8 cellular contexts compared by ENCODE assay signal in the genomic region with DNA sequence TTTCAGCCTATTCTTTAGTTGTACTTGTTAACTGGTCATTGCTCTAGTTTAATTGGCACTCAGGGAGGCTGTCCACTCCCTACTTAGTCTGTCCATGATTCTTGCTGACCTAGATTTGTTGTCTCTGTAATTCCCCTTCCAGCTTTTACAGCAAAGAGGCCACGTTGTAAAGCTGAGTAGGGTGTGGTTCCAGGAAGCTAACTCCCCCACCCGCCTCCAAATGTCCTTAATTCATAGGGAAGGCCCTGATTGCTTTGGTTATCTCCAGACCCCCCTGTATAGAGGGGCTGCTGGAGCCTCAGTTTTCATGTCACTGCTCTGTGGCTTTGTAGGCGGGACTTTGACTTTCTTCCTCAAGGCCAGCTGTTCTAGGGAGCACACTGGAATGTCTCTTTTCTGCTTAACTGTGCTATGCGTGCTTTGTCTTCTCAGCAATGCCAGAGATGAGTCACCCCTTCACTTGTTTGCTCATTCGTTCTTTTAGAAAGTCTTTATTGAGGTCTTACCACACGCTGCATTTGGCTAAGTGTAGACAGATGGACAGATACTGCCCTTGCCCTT.
DNase-seq lines count a peak whose midpoint lies in the region; ATAC-seq and TF ChIP-seq lines count a peak whose summit lies in the region.

No MANE protein-coding gene starts in this region.

- H3K4me3 Mint-ChIP-seq in endodermal cell, result no peak overlapping the region

- H3K4me3 ChIP-seq in thoracic aorta (no peak overlapping the region), endodermal cell (ENCODE audit: low read length) (no peak overlapping the region)

- DNase-seq in HCEC 1CT, result peak; percentile 85
- DNase-seq in SK-MEL-5 (ENCODE audit: low read depth, low spot score), result peak; percentile 15
- peak; percentile 33 for DNase-seq in left ventricle myocardium superior
- no peak for DNase-seq in thoracic aorta (ENCODE audit: low spot score)
- no peak for DNase-seq in effector CD8-positive, alpha-beta T cell (lab: John Stamatoyannopoulos, UW)
- DNase-seq in NCI-H2107 treated with DMSO at 0.1 percent for 48 hours (lab: John Stamatoyannopoulos, UW; ENCODE audit: unreplicated experiment), result no peak
- DNase-seq in endodermal cell, result no peak

- H3K36me3 Mint-ChIP-seq in endodermal cell (ENCODE audit: low read depth), result no peaks in the 10 kb centered on the region

- H3K4me1 ChIP-seq in thoracic aorta (ENCODE audit: control insufficient read depth in 1 of 2, low read depth in 2 of 2) (no peaks in the 10 kb centered on the region), endodermal cell (ENCODE audit: control insufficient read depth, insufficient read depth, low read length) (no peaks in the 10 kb centered on the region)

- in situ Hi-C loops in SK-MEL-5 (cut with HindIII; ENCODE audit: low pct_unique_long_range_greater_than_20kb, low sequenced_read_pairs), result no loop called here

- H3K4me1 Mint-ChIP-seq in endodermal cell, result no peaks in the 10 kb centered on the region

- no peaks in the 10 kb centered on the region for H3K27me3 Mint-ChIP-seq in endodermal cell (ENCODE audit: insufficient read depth)

- H3K27ac ChIP-seq in thoracic aorta (no peak overlapping the region), endodermal cell (ENCODE audit: low read depth, low read length) (no peak overlapping the region)

- H3K36me3 ChIP-seq in thoracic aorta, result no peaks in the 10 kb centered on the region
- H3K36me3 ChIP-seq in endodermal cell (ENCODE audit: control insufficient read depth, insufficient read depth, low read length), result no peaks in the 10 kb centered on the region

- TF ChIP-seq CTCF in thoracic aorta (IDR thresholded peaks at IDR 0.05), result no peak
- no peak for TF ChIP-seq CTCF in endodermal cell (conservative IDR thresholded peaks at IDR 0.05)

- H3K27me3 ChIP-seq in thoracic aorta (replicated peaks; ENCODE audit: insufficient read depth) (no peaks in the 10 kb centered on the region), endodermal cell (ENCODE audit: control insufficient read depth, insufficient read depth, low read length, poor library complexity, severe bottlenecking) (no peaks in the 10 kb centered on the region)

- H3K9me3 ChIP-seq in thoracic aorta (no peaks in the 10 kb centered on the region), endodermal cell (ENCODE audit: control insufficient read depth, low read length) (no peaks in the 10 kb centered on the region)

- 65 to 76% methylated on average over 4 to 6 of the region's 6 CpGs for WGBS in endodermal cell (ENCODE audit: insufficient coverage in 1 of 2, insufficient read length in 1 of 2), 2 experiments

- ATAC-seq in left ventricle myocardium superior (peak; percentile 94), thoracic aorta (ENCODE audit: insufficient number of reproducible peaks, low FRiP score, low read depth) (peak; percentile 43), GM21360 (IDR thresholded peaks at IDR 0.05; ENCODE audit: unreplicated experiment) (no peak)

- H3K27ac Mint-ChIP-seq in endodermal cell, result no peak overlapping the region

- no peaks in the 10 kb centered on the region for H3K9me3 Mint-ChIP-seq in endodermal cell

- intact Hi-C loops in left ventricle myocardium superior (cut with micrococcal nuclease), result no loop called here

- H3K9ac ChIP-seq in endodermal cell (ENCODE audit: extremely low read depth, low read length, poor library complexity, severe bottlenecking), result no peak overlapping the region

Comparison
In these comparisons a context has a peak if more than half of its experiments do, and no peak if none do; other contexts are left out.
1. DNase-seq: peak in HCEC 1CT (single experiment), SK-MEL-5 (single experiment) and left ventricle myocardium superior (single experiment); none in thoracic aorta (single experiment), effector CD8-positive, alpha-beta T cell (single experiment), NCI-H2107 treated with DMSO at 0.1 percent for 48 hours (single experiment) and endodermal cell (single experiment).